ENCODE assay signal across 7 cellular contexts in the genomic region with DNA sequence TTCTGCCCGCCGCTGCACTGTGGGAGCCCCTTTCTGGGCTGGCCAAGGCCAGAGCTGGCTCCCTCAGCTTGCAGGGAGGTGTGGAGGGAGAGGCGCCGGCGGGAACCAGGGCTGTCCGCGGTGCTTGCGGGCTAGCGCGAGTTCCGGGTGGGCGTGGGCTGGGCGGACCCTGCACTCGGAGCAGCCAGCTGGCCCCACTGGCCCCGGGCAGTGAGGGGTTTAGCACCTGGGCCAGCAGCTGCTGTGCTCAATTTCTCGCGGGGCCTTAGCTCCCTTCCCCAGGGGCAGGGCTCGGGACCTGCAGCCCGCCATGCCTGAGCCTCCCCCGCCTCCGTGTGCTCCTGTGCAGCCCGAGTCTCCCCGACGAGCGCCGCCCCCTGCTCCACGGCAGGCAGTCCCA. TPM values are rescaled to one million over a fixed set of nuclear protein-coding genes. Genes with fewer than 3 reads are reported as not detected.
"Had no signal": no experiment of that assay in that cellular context is flagged by ENCODE, and none has a peak within 500 bp of the region (broad histone marks: within the 10 kb centered on the region; RNA-seq: fewer than 3 reads in every experiment).

No MANE protein-coding gene starts in this region.

RNA-seq across cellular contexts. Expression of gene MAGEB5, which starts 11.3 kb away (rescaled TPM):
- total RNA-seq: GM23248, GM23338, H1, H4, H7, H9, HFFc6 had no signal
- polyA plus RNA-seq: GM23248, GM23338, H1 had no signal

RNA-seq across cellular contexts. Expression of gene MAGEB6, which starts 12.5 kb away (rescaled TPM):
- total RNA-seq: GM23248, GM23338, H1, H7, H9, HFFc6 had no signal
- polyA plus RNA-seq: GM23248, GM23338, H1 had no signal

RNA-seq across cellular contexts. Expression of gene MAGEB6B, which starts 44.3 kb away (rescaled TPM):
- total RNA-seq: GM23248, GM23338, H1, H4, H7, H9, HFFc6 had no signal
- polyA plus RNA-seq: GM23248, GM23338, H1 had no signal
